In genomic region chr11:126530416-126530815, GRCh38 we compare ENCODE assay signal across 20 cellular contexts.
"Had no signal": no experiment of that assay in that cellular context is flagged by ENCODE, and none has a peak within 500 bp of the region (broad histone marks: within the 10 kb centered on the region; RNA-seq: fewer than 3 reads in every experiment).

No MANE protein-coding gene starts in this region.

- H3K36me3 ChIP-seq: esophagus muscularis mucosa, gastroesophageal sphincter, heart left ventricle, left lung, lower lobe of right lung had no signal

- H3K4me3 ChIP-seq: coronary artery, dorsolateral prefrontal cortex, esophagus muscularis mucosa, gastroesophageal sphincter, heart left ventricle, hepatocyte, left lung, lower lobe of right lung, mucosa of descending colon had no signal

- H3K27me3 ChIP-seq: dorsolateral prefrontal cortex, foreskin keratinocyte had no signal

- H3K27ac Mint-ChIP-seq: immature natural killer cell, mesothelial cell of epicardium had no signal

- H3K36me3 Mint-ChIP-seq: immature natural killer cell, mesothelial cell of epicardium had no signal

- H3K9me3 ChIP-seq: esophagus muscularis mucosa, gastroesophageal sphincter, heart left ventricle, left lung, lower lobe of right lung, mucosa of descending colon had no signal

- DNase-seq: dermis blood vessel endothelial cell; dorsolateral prefrontal cortex; effector CD4-positive, alpha-beta T cell; effector memory CD4-positive, alpha-beta T cell; foreskin keratinocyte; heart left ventricle; hypothalamus; immature natural killer cell; islet precursor cell; left cardiac atrium; left ventricle myocardium superior; lower lobe of right lung; mesenchymal stem cell; mucosa of descending colon had no signal

- H3K27ac ChIP-seq: coronary artery, dorsolateral prefrontal cortex, esophagus muscularis mucosa, foreskin keratinocyte, gastroesophageal sphincter, heart left ventricle, hepatocyte, left lung, lower lobe of right lung had no signal

- H3K4me1 ChIP-seq: esophagus muscularis mucosa, foreskin keratinocyte, gastroesophageal sphincter, heart left ventricle, left lung, lower lobe of right lung had no signal

- H3K4me3 Mint-ChIP-seq: immature natural killer cell, mesothelial cell of epicardium had no signal

- H3K4me1 Mint-ChIP-seq: immature natural killer cell, mesothelial cell of epicardium had no signal

- H3K9me3 Mint-ChIP-seq: immature natural killer cell, mesothelial cell of epicardium had no signal

- ATAC-seq: foreskin keratinocyte, gastroesophageal sphincter, heart left ventricle, left cardiac atrium, left lung, left ventricle myocardium superior, lower lobe of right lung, mucosa of descending colon had no signal
